11 cellular contexts compared by ENCODE assay signal in the genomic region with DNA sequence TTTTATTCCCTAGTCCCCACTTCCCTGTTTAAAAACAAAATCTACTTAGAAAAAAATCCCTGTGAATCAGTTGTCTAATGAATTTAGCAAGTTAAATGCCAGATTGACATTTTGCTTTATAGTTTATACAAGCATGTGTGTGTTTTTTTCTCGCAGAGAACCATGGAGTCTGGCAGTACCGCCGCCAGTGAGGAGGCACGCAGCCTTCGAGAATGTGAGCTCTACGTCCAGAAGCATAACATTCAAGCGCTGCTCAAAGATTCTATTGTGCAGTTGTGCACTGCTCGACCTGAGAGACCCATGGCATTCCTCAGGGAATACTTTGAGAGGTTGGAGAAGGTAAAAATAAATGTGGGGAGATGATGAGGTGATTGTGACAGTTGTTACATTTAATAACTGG. TPM values are rescaled to one million over a fixed set of nuclear protein-coding genes. Genes with fewer than 3 reads are reported as not detected.
A peak's percentile ranks its signal among the peaks of the same experiment; 100 is the strongest.
DNase-seq lines count a peak whose midpoint lies in the region; ATAC-seq and TF ChIP-seq lines count a peak whose summit lies in the region.
"Had no signal": no experiment of that assay in that cellular context is flagged by ENCODE, and none has a peak within 500 bp of the region (broad histone marks: within the 10 kb centered on the region; RNA-seq: fewer than 3 reads in every experiment).

No MANE protein-coding gene starts in this region.

- H3K27me3 ChIP-seq in cardiac muscle cell (no peaks in the 10 kb centered on the region), endocrine pancreas (ENCODE audit: control insufficient read depth, insufficient read depth, low read length) (no peaks in the 10 kb centered on the region), upper lobe of right lung (no peaks in the 10 kb centered on the region)
- H3K27me3 ChIP-seq: ovary had no signal

- H3K4me1 ChIP-seq in cardiac muscle cell (ENCODE audit: low read depth) = peaks cover 28% of the 10 kb centered on the region
- peaks cover 28% of the 10 kb centered on the region for H3K4me1 ChIP-seq in endocrine pancreas (ENCODE audit: control insufficient read depth, insufficient read depth, low read length)
- H3K4me1 ChIP-seq in upper lobe of right lung = peaks cover 42% of the 10 kb centered on the region

- no peaks in the 10 kb centered on the region for H3K9me3 ChIP-seq in cardiac muscle cell (ENCODE audit: low read depth)
- no peaks in the 10 kb centered on the region for H3K9me3 ChIP-seq in endocrine pancreas (ENCODE audit: control insufficient read depth, low read length)
- H3K9me3 ChIP-seq in upper lobe of right lung = no peaks in the 10 kb centered on the region
- H3K9me3 ChIP-seq: ovary had no signal

- H3K36me3 Mint-ChIP-seq in naive thymus-derived CD8-positive, alpha-beta T cell = peaks cover 4 to 48% (median 21%) of the 10 kb centered on the region in 3 donors

- H3K27me3 Mint-ChIP-seq in naive thymus-derived CD8-positive, alpha-beta T cell = peaks cover 0 to 2% (median 0%) of the 10 kb centered on the region in 5 donors
- H3K27me3 Mint-ChIP-seq: stimulated activated naive CD8-positive, alpha-beta T cell treated with anti-CD3 and anti-CD28 coated beads, Interleukin-15, Interleukin-2, amounts not matched to agents 100 ng/mL and 50 ng/mL, for 24 hours had no signal

- peaks cover 44 to 70% (median 68%) of the 10 kb centered on the region in 4 donors for H3K4me1 Mint-ChIP-seq in naive thymus-derived CD8-positive, alpha-beta T cell

- H3K9me3 Mint-ChIP-seq in naive thymus-derived CD8-positive, alpha-beta T cell = no peaks in the 10 kb centered on the region

- H3K4me3 Mint-ChIP-seq in naive thymus-derived CD8-positive, alpha-beta T cell = peak overlapping the region in 8 of 10 donors; percentile 34 to 100 (median 96)

- H3K4me3 ChIP-seq in cardiac muscle cell (peak overlapping the region; percentile 91), endocrine pancreas (ENCODE audit: control insufficient read depth, insufficient read depth, low read length) (peak overlapping the region; percentile 98), upper lobe of right lung (peak overlapping the region; percentile 86)
- H3K4me3 ChIP-seq: ovary had no signal

- intact Hi-C loops in Right ventricle myocardium superior (cut with DNase I) (no loop called here), upper lobe of right lung (cut with DNase I) (no loop called here)

- ATAC-seq in Right ventricle myocardium superior (ENCODE audit: poor library complexity) = no peak
- no peak for ATAC-seq in naive thymus-derived CD8-positive, alpha-beta T cell
- no peak for ATAC-seq in upper lobe of right lung

- H3K36me3 ChIP-seq in cardiac muscle cell (peaks cover 21% of the 10 kb centered on the region), endocrine pancreas (ENCODE audit: control insufficient read depth, insufficient read depth, low read length) (peaks cover 7% of the 10 kb centered on the region), upper lobe of right lung (peaks cover 51% of the 10 kb centered on the region)
- H3K36me3 ChIP-seq: ovary had no signal

- H3K27ac ChIP-seq in cardiac muscle cell (peak overlapping the region; percentile 14), upper lobe of right lung (peak overlapping the region; percentile 100)
- H3K27ac ChIP-seq: ovary, WERI-Rb-1 had no signal

- peak overlapping the region in 9 of 10 donors; percentile 2 to 100 (median 73) for H3K27ac Mint-ChIP-seq in naive thymus-derived CD8-positive, alpha-beta T cell
- H3K27ac Mint-ChIP-seq: stimulated activated naive CD8-positive, alpha-beta T cell treated with anti-CD3 and anti-CD28 coated beads, Interleukin-15, Interleukin-2, amounts not matched to agents 100 ng/mL and 50 ng/mL, for 24 hours had no signal

- H3K9ac ChIP-seq in endocrine pancreas (ENCODE audit: control insufficient read depth, insufficient read depth, low read length) = no peak overlapping the region

- TF ChIP-seq CTCF in cardiac muscle cell (IDR thresholded peaks at IDR 0.05; ENCODE audit: low read depth, low read length) = no peak
- TF ChIP-seq CTCF in upper lobe of right lung (IDR thresholded peaks at IDR 0.05) = no peak

- POLR2A ChIA-PET in naive thymus-derived CD8-positive, alpha-beta T cell (lab: Charles Lee) = no interaction called here

- DNase-seq in cardiac muscle cell (ENCODE audit: low read depth in 1 of 2, low spot score in 1 of 2) (peak; percentile 26 to 39), Right ventricle myocardium superior (no peak), upper lobe of right lung (no peak), dedifferentiated amniotic fluid mesenchymal stem cell (ENCODE audit: extremely low spot score) (no peak), activated gamma-delta T cell treated with Interleukin-2 at 50 U/mL for 16 hours (no peak), NCI-H526 treated with DMSO at 0.1 percent for 48 hours (lab: John Stamatoyannopoulos, UW) (no peak)
- DNase-seq in naive thymus-derived CD8-positive, alpha-beta T cell = no peak
- DNase-seq: ovary, WERI-Rb-1 had no signal

RNA-seq across cellular contexts. Expression of gene PRKAR1A, which starts 3.0 kb away (rescaled TPM):
- total RNA-seq in cardiac muscle cell = 458 and 473 TPM in 2 replicates
- polyA plus RNA-seq in cardiac muscle cell = 301 and 323 TPM in 2 replicates
- total RNA-seq in Right ventricle myocardium superior = 607 TPM
- 100 to 1,000 TPM; 145 to 157 TPM for total RNA-seq in naive thymus-derived CD8-positive, alpha-beta T cell
- 100 to 1,000 TPM; 153 to 203 (median 175) TPM for polyA plus RNA-seq in naive thymus-derived CD8-positive, alpha-beta T cell
- total RNA-seq in upper lobe of right lung = 389 TPM

RNA-seq across cellular contexts. Expression of gene WIPI1, which starts 57.9 kb away (rescaled TPM):
- 39.8 and 76.7 TPM in 2 replicates for total RNA-seq in cardiac muscle cell
- polyA plus RNA-seq in cardiac muscle cell = 57.5 and 72.5 TPM in 2 replicates
- 63.7 TPM for total RNA-seq in Right ventricle myocardium superior
- 1 to 10 TPM; 3.2 to 3.5 TPM for total RNA-seq in naive thymus-derived CD8-positive, alpha-beta T cell
- polyA plus RNA-seq in naive thymus-derived CD8-positive, alpha-beta T cell = 1 to 10 TPM; 2.5 to 8.3 (median 2.7) TPM
- 38.1 TPM for total RNA-seq in upper lobe of right lung

Comparison
In these comparisons a context has a peak if more than half of its experiments do, and no peak if none do; other contexts are left out.
1. DNase-seq: peak in cardiac muscle cell (2 of 2); none in Right ventricle myocardium superior (single experiment), naive thymus-derived CD8-positive, alpha-beta T cell (0 of 10), upper lobe of right lung (single experiment), dedifferentiated amniotic fluid mesenchymal stem cell (single experiment), activated gamma-delta T cell treated with Interleukin-2 at 50 U/mL for 16 hours (single experiment) and NCI-H526 treated with DMSO at 0.1 percent for 48 hours (single experiment).
2. Peak in every context shown above with its lines, with median percentiles within 50 percentile points of each other: H3K4me3 ChIP-seq.